In genomic region chr9:128913048-128913900, GRCh38 we compare ENCODE assay signal across 9 cellular contexts. TPM values are rescaled to one million over a fixed set of nuclear protein-coding genes. Genes with fewer than 3 reads are reported as not detected.
A peak's percentile ranks its signal among the peaks of the same experiment; 100 is the strongest.
DNase-seq lines count a peak whose midpoint lies in the region; ATAC-seq, FAIRE-seq and TF ChIP-seq lines count a peak whose summit lies in the region.
"Had no signal": no experiment of that assay in that cellular context is flagged by ENCODE, and none has a peak within 500 bp of the region (broad histone marks: within the 10 kb centered on the region; RNA-seq: fewer than 3 reads in every experiment).

No MANE protein-coding gene starts in this region.

- in situ Hi-C loops in IMR-90 (cut with MboI; ENCODE audit: low sequenced_read_pairs): no loop called here

- intact Hi-C loops in IMR-90 (cut with micrococcal nuclease): no loop called here
- intact Hi-C loops in dorsolateral prefrontal cortex (cut with DNase I): no loop called here
- intact Hi-C loops in natural killer cell (cut with micrococcal nuclease): no loop called here

- TF ChIP-seq RAD21 in A549 (conservative IDR thresholded peaks at IDR 0.05 in 1 of 2, IDR thresholded peaks at IDR 0.05 in 1 of 2) (no peak), IMR-90 (IDR thresholded peaks at IDR 0.05; ENCODE audit: low read length) (no peak)

- H2AK9ac ChIP-seq in IMR-90 (replicated peaks; ENCODE audit: low read depth, low read length, poor library complexity): peak overlapping the region; percentile 94

- peak overlapping the region; percentile 98 for H2BK20ac ChIP-seq in IMR-90 (ENCODE audit: low read depth, low read length)

- peaks cover 42% of the 10 kb centered on the region for H3K9me1 ChIP-seq in IMR-90 (ENCODE audit: insufficient read depth, low read length)

- no peak for FAIRE-seq in A549 (lab: Jason Lieb, UNC)

- dilution Hi-C loops in IMR-90 (cut with HindIII; ENCODE audit: low sequenced_read_pairs, unreplicated experiment): no loop called here

- H3K4me1 ChIP-seq in A549: peaks cover 66% of the 10 kb centered on the region
- H3K4me1 ChIP-seq in IMR-90 (ENCODE audit: control insufficient read depth, insufficient read depth, low read length): peaks cover 30% of the 10 kb centered on the region

- H2AK5ac ChIP-seq in IMR-90 (ENCODE audit: low read depth, low read length): peak overlapping the region; percentile 96

- H3K36me3 Mint-ChIP-seq in natural killer cell: no peaks in the 10 kb centered on the region

- no peak for TF ChIP-seq EP300 in A549 (IDR thresholded peaks at IDR 0.05)

- H3K9me3 Mint-ChIP-seq in natural killer cell: no peaks in the 10 kb centered on the region

- POLR2A ChIA-PET in A549 (lab: Yijun Ruan, JAX) (interaction anchor here (1.0 kb wide), 1 partner anchor 34 kb away, joined by 3 read pairs; no protein-coding TSS in a partner anchor), IMR-90 (lab: Charles Lee; ENCODE audit: unreplicated experiment) (no interaction called here)

- H3K14ac ChIP-seq in IMR-90 (replicated peaks; ENCODE audit: low read depth, low read length): peak overlapping the region; percentile 99

- H3K27me3 Mint-ChIP-seq in natural killer cell (ENCODE audit: low read depth in 2 of 2): no peaks in the 10 kb centered on the region

- peak overlapping the region; percentile 50 for H3K4me3 Mint-ChIP-seq in natural killer cell

- H2BK15ac ChIP-seq in IMR-90 (ENCODE audit: low read depth, low read length): peak overlapping the region; percentile 99

- H2AFZ ChIP-seq in IMR-90 (replicated peaks; ENCODE audit: low read length, poor library complexity): peak overlapping the region; percentile 46

- 45% methylated on average over 13 of the region's 15 CpGs for WGBS in A549 (ENCODE audit: missing lambda C conversion rate)
- WGBS in IMR-90 (ENCODE audit: extremely low coverage in 2 of 2, insufficient read length in 1 of 2), 2 experiments: 93% methylated on average over 6 of the region's 15 CpGs; no CpG with 5 or more reads in 1 of the 2 experiments

- peaks cover 41 to 95% of the 10 kb centered on the region in 2 experiments; a peak in 3 of 4 replicates for H3K79me1 ChIP-seq in IMR-90 (ENCODE audit: low read depth in 1 of 2, low read length in 2 of 2)

- H3K23ac ChIP-seq in IMR-90 (ENCODE audit: low read depth, low read length): peak overlapping the region; percentile 91

- TF ChIP-seq CTCF in A549 (IDR thresholded peaks at IDR 0.05) (no peak), IMR-90 (conservative IDR thresholded peaks at IDR 0.05; ENCODE audit: low read depth, low read length) (no peak), dorsolateral prefrontal cortex (IDR thresholded peaks at IDR 0.05 in 54 of 56, conservative IDR thresholded peaks at IDR 0.05 in 2 of 56; ENCODE audit: low read depth in 1 of 56, partially characterized antibody in 56 of 56) (no peak), natural killer cell (IDR thresholded peaks at IDR 0.05) (no peak)

- H3K27ac Mint-ChIP-seq in natural killer cell: peak overlapping the region; percentile 82 to 91

- peak overlapping the region; percentile 71 for H3K56ac ChIP-seq in IMR-90 (ENCODE audit: extremely low read depth, insufficient read depth, low read length)

- H3K4me2 ChIP-seq in A549 (peak overlapping the region; percentile 79), IMR-90 (ENCODE audit: low read depth, low read length) (no peak overlapping the region; the same call in 1 of the 2 replicates)

- H3K9me3 ChIP-seq in A549: no peaks in the 10 kb centered on the region
- no peaks in the 10 kb centered on the region for H3K9me3 ChIP-seq in IMR-90 (ENCODE audit: control insufficient read depth, insufficient read depth, low read length)

- TF ChIP-seq POLR2A in A549 (IDR thresholded peaks at IDR 0.05; ENCODE audit: low read length) (no peak), IMR-90 (IDR thresholded peaks at IDR 0.05; ENCODE audit: low read depth, low read length) (no peak)

- no TSS peak for BruUV-seq in IMR-90 (replicated peaks; lab: Mats Ljungman, UMichigan)

- no peaks in the 10 kb centered on the region; the same call in none of the 2 replicates for H4K20me1 ChIP-seq in IMR-90 (ENCODE audit: insufficient read depth, low read length)

- DNase-seq in A549 (ENCODE audit: low read depth in 1 of 2, low spot score in 1 of 2) (peak in 1 of 2 experiments; percentile 42), IMR-90 (no peak), dorsolateral prefrontal cortex (no peak), natural killer cell (no peak), medulla oblongata (ENCODE audit: extremely low spot score) (no peak), NCI-H2227 treated with DMSO at 0.1 percent for 48 hours (lab: John Stamatoyannopoulos, UW) (no peak)
- DNase-seq: retina had no signal

- H3K27me3 ChIP-seq in IMR-90 (ENCODE audit: control insufficient read depth, insufficient read depth, low read length): no peaks in the 10 kb centered on the region
- H3K27me3 ChIP-seq in dorsolateral prefrontal cortex: no peaks in the 10 kb centered on the region

- peaks cover 43% of the 10 kb centered on the region for H3K36me3 ChIP-seq in IMR-90 (ENCODE audit: control insufficient read depth, insufficient read depth, low read length)

- peaks cover 21 to 63% of the 10 kb centered on the region in 2 donors for H3K4me1 Mint-ChIP-seq in natural killer cell

- H3K9ac ChIP-seq in IMR-90 (ENCODE audit: low read depth, low read length): no peak overlapping the region

- peak overlapping the region; percentile 99 for H2BK120ac ChIP-seq in IMR-90 (ENCODE audit: low read depth, low read length)

- H4K5ac ChIP-seq in IMR-90 (ENCODE audit: low read depth, low read length): peak overlapping the region; percentile 80

- peak overlapping the region; percentile 90 to 94 for H4K8ac ChIP-seq in IMR-90 (ENCODE audit: low read depth in 2 of 2, low read length in 2 of 2)

- H3K4me3 ChIP-seq in A549 (peak overlapping the region; percentile 21; the same call in 1 of the 3 replicates), IMR-90 (ENCODE audit: insufficient read depth, low read depth, low read length) (no peak overlapping the region), dorsolateral prefrontal cortex (no peak overlapping the region)

- H3K27ac ChIP-seq in A549: peak overlapping the region; percentile 91 to 97
- peak overlapping the region; percentile 46 for H3K27ac ChIP-seq in IMR-90 (ENCODE audit: insufficient read depth, low read length)
- H3K27ac ChIP-seq in dorsolateral prefrontal cortex: peak overlapping the region in 56 of 59 donors; percentile 6 to 96 (median 76)

- H3K18ac ChIP-seq in IMR-90 (ENCODE audit: low read depth, low read length): peak overlapping the region; percentile 82

- peak overlapping the region; percentile 99 for H3K4ac ChIP-seq in IMR-90 (ENCODE audit: low read depth, low read length)

- peak overlapping the region; percentile 98 for H4K91ac ChIP-seq in IMR-90 (ENCODE audit: insufficient read depth, low read depth, low read length)

- ATAC-seq in A549 (peak in 1 of 2 experiments; percentile 57; a peak in 3 of 6 replicates), IMR-90 (ENCODE audit: low read depth) (no peak), natural killer cell (no peak), GM21360 (IDR thresholded peaks at IDR 0.05; ENCODE audit: unreplicated experiment) (no peak), HG03139 (IDR thresholded peaks at IDR 0.05; ENCODE audit: unreplicated experiment) (no peak)

- CTCF ChIA-PET in A549 (lab: Yijun Ruan, JAX) (interaction anchor here (0.9 to 4.3 kb wide), 8 partner anchors 7 to 50 kb away, joined by 3 to 37 read pairs (median 4); partner anchors contain the start of gene PHYHD1), IMR-90 (lab: Yijun Ruan, JAX) (no interaction called here)

- peak overlapping the region; percentile 99 for H2BK5ac ChIP-seq in IMR-90 (ENCODE audit: low read depth, low read length, poor library complexity, severe bottlenecking)

RNA-seq across cellular contexts. Expression of gene PHYHD1, which starts 7.5 kb away (rescaled TPM):
- polyA plus RNA-seq in A549 (2011; rRNA removed) (0.12 TPM in 1 of 2 replicates, not detected in the other), A549 (2017; fragmentation: RNase III; extraction: RNeasy Plus Mini Kit Qiagen cat#74134 plus additional on column Dnase treatment) (0.12 TPM in 1 of 3 replicates, not detected in the others), IMR-90 (2012; rRNA removed) (8.4 and 10.0 TPM in 2 replicates)
- polyA plus RNA-seq in A549 (2012; cell fraction: cytosol; rRNA removed): 0.05 and 0.06 TPM in 2 replicates
- polyA plus RNA-seq in A549 (2012; cell fraction: nucleus; rRNA removed): 0.28 TPM in 1 of 2 replicates, not detected in the other
- polyA minus RNA-seq in A549 (2011; rRNA and poly(A)+ RNA removed): not detected in 2 replicates
- total RNA-seq in IMR-90 (2012; rRNA removed) (2.2 and 3.3 TPM in 2 replicates), dorsolateral prefrontal cortex (100 to 1,000 TPM in 1 of 120 experiments, 10 to 100 TPM in 118, 1 to 10 TPM in 1; 8.8 to 113 (median 34.2) TPM), natural killer cell (1 to 10 TPM; 5.4 to 6.0 (median 5.4) TPM)
- 4.2 and 8.4 TPM in 2 replicates for polyA plus RNA-seq in IMR-90 (2012; cell fraction: cytosol; rRNA removed)
- polyA plus RNA-seq in IMR-90 (2012; cell fraction: nucleus; rRNA removed; ENCODE audit: low replicate concordance): 18.1 and 18.9 TPM in 2 replicates

RNA-seq across cellular contexts. Expression of gene LRRC8A, which starts 31.3 kb away (rescaled TPM):
- polyA plus RNA-seq in A549 (2011; rRNA removed) (25.9 and 29.2 TPM in 2 replicates), A549 (2017; fragmentation: RNase III; extraction: RNeasy Plus Mini Kit Qiagen cat#74134 plus additional on column Dnase treatment) (22.6 to 23.1 TPM (median 22.9 TPM) in 3 replicates), IMR-90 (2012; rRNA removed) (60.9 and 71.7 TPM in 2 replicates)
- 45.0 and 55.2 TPM in 2 replicates for polyA plus RNA-seq in A549 (2012; cell fraction: cytosol; rRNA removed)
- polyA plus RNA-seq in A549 (2012; cell fraction: nucleus; rRNA removed): 44.2 and 52.1 TPM in 2 replicates
- polyA minus RNA-seq in A549 (2011; rRNA and poly(A)+ RNA removed): 45.9 and 47.6 TPM in 2 replicates
- total RNA-seq in IMR-90 (2012; rRNA removed) (42.8 and 45.8 TPM in 2 replicates), dorsolateral prefrontal cortex (100 to 1,000 TPM in 48 of 120 experiments, 10 to 100 TPM in 72; 63.8 to 213 (median 95.1) TPM), natural killer cell (10 to 100 TPM; 60.0 to 82.9 (median 67.9) TPM)
- polyA plus RNA-seq in IMR-90 (2012; cell fraction: cytosol; rRNA removed): 41.2 and 75.7 TPM in 2 replicates
- polyA plus RNA-seq in IMR-90 (2012; cell fraction: nucleus; rRNA removed; ENCODE audit: low replicate concordance): 27.5 and 49.9 TPM in 2 replicates

RNA-seq across cellular contexts. Expression of gene KYAT1, which starts 31.5 kb away (rescaled TPM):
- polyA plus RNA-seq in A549 (2011; rRNA removed) (10.0 and 12.2 TPM in 2 replicates), A549 (2017; fragmentation: RNase III; extraction: RNeasy Plus Mini Kit Qiagen cat#74134 plus additional on column Dnase treatment) (8.1 to 9.6 TPM (median 8.4 TPM) in 3 replicates), IMR-90 (2012; rRNA removed) (8.8 and 9.5 TPM in 2 replicates)
- 13.5 and 15.8 TPM in 2 replicates for polyA plus RNA-seq in A549 (2012; cell fraction: cytosol; rRNA removed)
- polyA plus RNA-seq in A549 (2012; cell fraction: nucleus; rRNA removed): 46.1 and 48.0 TPM in 2 replicates
- 10.8 and 12.8 TPM in 2 replicates for polyA minus RNA-seq in A549 (2011; rRNA and poly(A)+ RNA removed)
- total RNA-seq in IMR-90 (2012; rRNA removed) (5.8 and 6.8 TPM in 2 replicates), dorsolateral prefrontal cortex (10 to 100 TPM; 22.3 to 55.0 (median 36.5) TPM), natural killer cell (10 to 100 TPM in 1 of 3 donors, 1 to 10 TPM in 2; 8.9 to 11.3 (median 9.1) TPM)
- polyA plus RNA-seq in IMR-90 (2012; cell fraction: cytosol; rRNA removed): 6.3 and 7.8 TPM in 2 replicates
- polyA plus RNA-seq in IMR-90 (2012; cell fraction: nucleus; rRNA removed; ENCODE audit: low replicate concordance): 23.1 and 33.9 TPM in 2 replicates

RNA-seq across cellular contexts. Expression of gene DOLK, which starts 34.1 kb away (rescaled TPM):
- 25.4 and 27.8 TPM in 2 replicates for polyA plus RNA-seq in A549 (2011; rRNA removed)
- 23.8 and 34.1 TPM in 2 replicates for polyA plus RNA-seq in A549 (2012; cell fraction: cytosol; rRNA removed)
- 37.4 and 40.1 TPM in 2 replicates for polyA plus RNA-seq in A549 (2012; cell fraction: nucleus; rRNA removed)
- polyA plus RNA-seq in A549 (2017; fragmentation: RNase III; extraction: RNeasy Plus Mini Kit Qiagen cat#74134 plus additional on column Dnase treatment): 19.9 to 22.8 TPM (median 22.2 TPM) in 3 replicates
- 36.7 and 51.3 TPM in 2 replicates for polyA minus RNA-seq in A549 (2011; rRNA and poly(A)+ RNA removed)
- total RNA-seq in IMR-90 (2012; rRNA removed): 26.4 and 30.8 TPM in 2 replicates
- polyA plus RNA-seq in IMR-90 (2012; rRNA removed): 23.2 and 25.4 TPM in 2 replicates
- polyA plus RNA-seq in IMR-90 (2012; cell fraction: cytosol; rRNA removed): 17.5 and 30.4 TPM in 2 replicates
- 9.8 and 10.4 TPM in 2 replicates for polyA plus RNA-seq in IMR-90 (2012; cell fraction: nucleus; rRNA removed; ENCODE audit: low replicate concordance)
- 10 to 100 TPM in 23 of 120 experiments, 1 to 10 TPM in 97; 3.6 to 13.2 (median 8.4) TPM for total RNA-seq in dorsolateral prefrontal cortex
- 1 to 10 TPM; 4.8 to 8.9 (median 6.7) TPM for total RNA-seq in natural killer cell

RNA-seq across cellular contexts. Expression of gene NUP188, which starts 34.2 kb away (rescaled TPM):
- polyA plus RNA-seq in A549 (2011; rRNA removed) (52.3 and 62.1 TPM in 2 replicates), A549 (2017; fragmentation: RNase III; extraction: RNeasy Plus Mini Kit Qiagen cat#74134 plus additional on column Dnase treatment) (29.2 to 37.9 TPM (median 33.2 TPM) in 3 replicates), IMR-90 (2012; rRNA removed) (53.0 and 57.0 TPM in 2 replicates)
- 62.7 and 67.5 TPM in 2 replicates for polyA plus RNA-seq in A549 (2012; cell fraction: cytosol; rRNA removed)
- polyA plus RNA-seq in A549 (2012; cell fraction: nucleus; rRNA removed): 107 and 133 TPM in 2 replicates
- 176 and 187 TPM in 2 replicates for polyA minus RNA-seq in A549 (2011; rRNA and poly(A)+ RNA removed)
- total RNA-seq in IMR-90 (2012; rRNA removed) (52.5 and 59.1 TPM in 2 replicates), dorsolateral prefrontal cortex (10 to 100 TPM; 23.7 to 70.4 (median 41.1) TPM), natural killer cell (10 to 100 TPM; 53.9 to 66.4 (median 58.3) TPM)
- 30.5 and 31.3 TPM in 2 replicates for polyA plus RNA-seq in IMR-90 (2012; cell fraction: cytosol; rRNA removed)
- polyA plus RNA-seq in IMR-90 (2012; cell fraction: nucleus; rRNA removed; ENCODE audit: low replicate concordance): 48.5 and 87.0 TPM in 2 replicates
